ENCODE assay signal across 29 cellular contexts in the genomic region with DNA sequence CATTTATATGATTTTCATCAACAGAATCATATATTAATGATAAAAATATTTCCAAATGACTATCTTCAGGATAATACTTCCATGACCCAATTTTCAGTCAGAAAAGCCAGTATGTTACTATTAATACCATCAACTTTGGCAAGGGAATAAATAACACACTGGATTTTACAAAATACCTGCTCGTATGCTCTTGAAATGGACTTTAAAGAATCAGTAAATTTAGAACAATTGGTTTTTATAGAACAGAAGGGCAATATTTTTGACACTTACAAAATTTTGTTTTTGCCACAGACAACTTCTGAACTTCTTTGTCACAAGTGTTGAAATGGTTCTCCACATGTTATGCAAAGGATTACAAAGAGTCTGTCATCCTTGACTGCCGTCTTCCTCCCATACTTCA.
"Had no signal": no experiment of that assay in that cellular context is flagged by ENCODE, and none has a peak within 500 bp of the region (broad histone marks: within the 10 kb centered on the region; RNA-seq: fewer than 3 reads in every experiment).

No MANE protein-coding gene starts in this region.

- H3K9me3 ChIP-seq: adrenal gland, ascending aorta, body of pancreas, breast epithelium had no signal

- H3K36me3 ChIP-seq: adrenal gland, ascending aorta, brain microvascular endothelial cell, breast epithelium, cardiac muscle cell had no signal

- H3K4me3 ChIP-seq: adrenal gland, ascending aorta, body of pancreas, breast epithelium, cardiac muscle cell had no signal

- H3K27ac ChIP-seq: adrenal gland, ascending aorta, body of pancreas, brain microvascular endothelial cell, breast epithelium, cardiac muscle cell had no signal

- ATAC-seq: activated naive CD4-positive, alpha-beta T cell treated with anti-CD3 and anti-CD28 coated beads, Interleukin-2, amount 50 U/mL, for 72 hours; activated naive CD8-positive, alpha-beta T cell treated with anti-CD3 and anti-CD28 coated beads, Interleukin-2, amount 50 U/mL, for 24 hours; activated T-cell treated with anti-CD3 and anti-CD28 coated beads, Interleukin-2, amount 50 U/mL, for 4 hours; activated T-cell treated with anti-CD3 and anti-CD28 coated beads, Interleukin-2, amount 50 U/mL, for 72 hours; activated T-helper 17 cell treated with anti-CD3 and anti-CD28 coated beads, Interleukin-2, amount 50 U/mL, for 72 hours; body of pancreas had no signal

- H3K27me3 ChIP-seq: adrenal gland, ascending aorta, body of pancreas, brain microvascular endothelial cell, breast epithelium, cardiac muscle cell had no signal

- H3K4me1 ChIP-seq: adrenal gland, ascending aorta, body of pancreas, breast epithelium had no signal

- DNase-seq: activated effector memory CD4-positive, alpha-beta T cell treated with anti-CD3 and anti-CD28 coated beads, Interleukin-2, amount 50 U/mL, for 16 hours; activated effector memory CD4-positive, alpha-beta T cell treated with Interleukin-2 at 50 U/mL for 16 hours; activated gamma-delta T cell; activated gamma-delta T cell treated with Interleukin-2 at 50 U/mL for 16 hours; activated naive CD4-positive, alpha-beta T cell; activated naive CD4-positive, alpha-beta T cell treated with anti-CD3 and anti-CD28 coated beads for 36 hours; activated naive CD4-positive, alpha-beta T cell treated with anti-CD3 and anti-CD28 coated beads, Interleukin-2, amount 10 ng/mL, durations not matched to agents 7 days and 5 days; activated naive CD4-positive, alpha-beta T cell treated with anti-CD3 and anti-CD28 coated beads, Interleukin-2, amount 50 U/mL, for 16 hours; activated naive CD4-positive, alpha-beta T cell treated with Interleukin-2 at 50 U/mL for 16 hours; activated naive CD8-positive, alpha-beta T cell treated with anti-CD3 and anti-CD28 coated beads for 36 hours; activated naive CD8-positive, alpha-beta T cell treated with anti-CD3 and anti-CD28 coated beads, Interleukin-2, amount 10 ng/mL, durations not matched to agents 7 days and 5 days; activated naive CD8-positive, alpha-beta T cell treated with anti-CD3 and anti-CD28 coated beads, Interleukin-2, amount 50 U/mL, for 24 hours; activated T-cell treated with anti-CD3 and anti-CD28 coated beads, Interleukin-2, amount 50 U/mL, for 1 hour; activated T-cell treated with anti-CD3 and anti-CD28 coated beads, Interleukin-2, amount 50 U/mL, for 24 hours; activated T-cell treated with anti-CD3 and anti-CD28 coated beads, Interleukin-2, amount 50 U/mL, for 4 hours; activated T-cell treated with anti-CD3 and anti-CD28 coated beads, Interleukin-2, amount 50 U/mL, for 48 hours; activated T-cell treated with anti-CD3 and anti-CD28 coated beads, Interleukin-2, amount 50 U/mL, for 72 hours; adrenal gland; amygdala; anterior cingulate cortex; aorta; body of pancreas; brain microvascular endothelial cell; central memory CD4-positive, alpha-beta T cell had no signal
